7 cellular contexts compared by ENCODE assay signal in genomic region chr5:35478856-35479682, GRCh38.
DNase-seq lines count a peak whose midpoint lies in the region; ATAC-seq lines count a peak whose summit lies in the region.

No MANE protein-coding gene starts in this region.

- peaks cover 8% of the 10 kb centered on the region for H3K36me3 Mint-ChIP-seq in activated T-helper 1 cell treated with anti-CD3 and anti-CD28 coated beads, Interleukin-12 subunit alpha, Interleukin-12 subunit beta, Interleukin-2, Interleukin-4 antibody, amounts not matched to agents 30 ng/mL and 10 ng/mL and 1 ng/mL, durations not matched to agents 14 hours and 24 hours and 36 hours (ENCODE audit: low read depth)

- H3K9me3 Mint-ChIP-seq in activated T-helper 1 cell treated with anti-CD3 and anti-CD28 coated beads, Interleukin-12 subunit alpha, Interleukin-12 subunit beta, Interleukin-2, Interleukin-4 antibody, amounts not matched to agents 30 ng/mL and 10 ng/mL and 1 ng/mL, durations not matched to agents 14 hours and 24 hours and 36 hours = peaks cover 14% of the 10 kb centered on the region

- DNase-seq in HT1080 (ENCODE audit: low read depth) (peak; percentile 58), left ventricle myocardium superior (no peak), islet precursor cell (no peak), dermis blood vessel endothelial cell (no peak)
- DNase-seq in activated T-helper 1 cell treated with anti-CD3 and anti-CD28 coated beads, Interleukin-12 subunit alpha, Interleukin-12 subunit beta, Interleukin-2, Interleukin-4 antibody, amounts not matched to agents 30 ng/mL and 10 ng/mL and 1 ng/mL, durations not matched to agents 14 hours and 24 hours and 36 hours (ENCODE audit: low spot score) = peak; percentile 1
- no peak for DNase-seq in stimulated activated naive CD8-positive, alpha-beta T cell treated with anti-CD3 and anti-CD28 coated beads, Interleukin-15, Interleukin-2, amounts not matched to agents 100 U/mL and 50 U/mL, for 24 hours

- no peaks in the 10 kb centered on the region for H3K27me3 Mint-ChIP-seq in activated T-helper 1 cell treated with anti-CD3 and anti-CD28 coated beads, Interleukin-12 subunit alpha, Interleukin-12 subunit beta, Interleukin-2, Interleukin-4 antibody, amounts not matched to agents 30 ng/mL and 10 ng/mL and 1 ng/mL, durations not matched to agents 14 hours and 24 hours and 36 hours (ENCODE audit: insufficient read depth)

- H3K4me1 Mint-ChIP-seq in activated T-helper 1 cell treated with anti-CD3 and anti-CD28 coated beads, Interleukin-12 subunit alpha, Interleukin-12 subunit beta, Interleukin-2, Interleukin-4 antibody, amounts not matched to agents 30 ng/mL and 10 ng/mL and 1 ng/mL, durations not matched to agents 14 hours and 24 hours and 36 hours (ENCODE audit: low read depth) = peaks cover 12% of the 10 kb centered on the region

- peak; percentile 50 for ATAC-seq in GM18909 (IDR thresholded peaks at IDR 0.05; ENCODE audit: poor library complexity, unreplicated experiment)
- peak; percentile 58 for ATAC-seq in left ventricle myocardium superior
- peak; percentile 57 for ATAC-seq in stimulated activated naive CD8-positive, alpha-beta T cell treated with anti-CD3 and anti-CD28 coated beads, Interleukin-15, Interleukin-2, amounts not matched to agents 100 U/mL and 50 U/mL, for 24 hours

- intact Hi-C loops in activated T-helper 1 cell treated with anti-CD3 and anti-CD28 coated beads, Interleukin-12 subunit alpha, Interleukin-12 subunit beta, Interleukin-2, Interleukin-4 antibody, amounts not matched to agents 30 ng/mL and 10 ng/mL and 1 ng/mL, durations not matched to agents 14 hours and 24 hours and 36 hours (cut with micrococcal nuclease) = loop anchor here (5.0 kb wide), 3 partner anchors 138 to 1398 kb away; partner anchors contain the start of genes NIPBL and SPEF2
- intact Hi-C loops in left ventricle myocardium superior (cut with micrococcal nuclease) = no loop called here

- peak overlapping the region; percentile 66 for H3K4me3 Mint-ChIP-seq in activated T-helper 1 cell treated with anti-CD3 and anti-CD28 coated beads, Interleukin-12 subunit alpha, Interleukin-12 subunit beta, Interleukin-2, Interleukin-4 antibody, amounts not matched to agents 30 ng/mL and 10 ng/mL and 1 ng/mL, durations not matched to agents 14 hours and 24 hours and 36 hours

- peak overlapping the region; percentile 86 for H3K27ac Mint-ChIP-seq in activated T-helper 1 cell treated with anti-CD3 and anti-CD28 coated beads, Interleukin-12 subunit alpha, Interleukin-12 subunit beta, Interleukin-2, Interleukin-4 antibody, amounts not matched to agents 30 ng/mL and 10 ng/mL and 1 ng/mL, durations not matched to agents 14 hours and 24 hours and 36 hours

Comparison
In these comparisons a context has a peak if more than half of its experiments do, and no peak if none do; other contexts are left out.
1. DNase-seq: peak in HT1080 (single experiment) and activated T-helper 1 cell treated with anti-CD3 and anti-CD28 coated beads, Interleukin-12 subunit alpha, Interleukin-12 subunit beta, Interleukin-2, Interleukin-4 antibody, amounts not matched to agents 30 ng/mL and 10 ng/mL and 1 ng/mL, durations not matched to agents 14 hours and 24 hours and 36 hours (single experiment); none in left ventricle myocardium superior (single experiment), stimulated activated naive CD8-positive, alpha-beta T cell treated with anti-CD3 and anti-CD28 coated beads, Interleukin-15, Interleukin-2, amounts not matched to agents 100 U/mL and 50 U/mL, for 24 hours (single experiment), islet precursor cell (single experiment) and dermis blood vessel endothelial cell (single experiment).
2. Peak in every context shown above with its lines, with median percentiles within 50 percentile points of each other: ATAC-seq.